8 cellular contexts compared by ENCODE assay signal in genomic region chr9:81690251-81690851, GRCh38. TPM values are rescaled to one million over a fixed set of nuclear protein-coding genes. Genes with fewer than 3 reads are reported as not detected.
DNase-seq lines count a peak whose midpoint lies in the region; ATAC-seq and TF ChIP-seq lines count a peak whose summit lies in the region.

No MANE protein-coding gene starts in this region.

- H3K4me1 ChIP-seq in lower lobe of right lung (peaks cover 40% of the 10 kb centered on the region), tibial nerve (peaks cover 0 to 35% (median 0%) of the 10 kb centered on the region in 4 donors)

- H3K27ac ChIP-seq in lower lobe of right lung (peak overlapping the region; percentile 82), tibial nerve (peak overlapping the region; percentile 67 to 97 (median 89))

- TF ChIP-seq CTCF in lower lobe of right lung (IDR thresholded peaks at IDR 0.05): no peak
- TF ChIP-seq CTCF in tibial nerve (IDR thresholded peaks at IDR 0.05): no peak

- H3K27me3 ChIP-seq in lower lobe of right lung (ENCODE audit: low read depth): no peaks in the 10 kb centered on the region
- no peaks in the 10 kb centered on the region for H3K27me3 ChIP-seq in tibial nerve

- DNase-seq in DMS79 treated with DMSO at 0.1 percent for 48 hours (lab: John Stamatoyannopoulos, UW) (peak; percentile 44), NCI-H2029 treated with DMSO at 0.1 percent for 48 hours (lab: John Stamatoyannopoulos, UW) (peak; percentile 32), cerebellar cortex (ENCODE audit: low spot score) (peak; percentile 36), lower lobe of right lung (peak; percentile 53), tibial nerve (ENCODE audit: low spot score in 2 of 2) (peak in 1 of 2 donors; percentile 16), D341Med (ENCODE audit: low spot score) (no peak)

- no peak for TF ChIP-seq POLR2A in tibial nerve (IDR thresholded peaks at IDR 0.05)

- WGBS in tibial nerve, 2 donors: 3 to 8% methylated on average over 23 of the region's 23 CpGs

- no peaks in the 10 kb centered on the region for H3K9me3 ChIP-seq in lower lobe of right lung
- H3K9me3 ChIP-seq in tibial nerve: no peaks in the 10 kb centered on the region

- peak overlapping the region; percentile 80 for H3K4me3 ChIP-seq in lower lobe of right lung
- peak overlapping the region; percentile 35 to 74 (median 66) for H3K4me3 ChIP-seq in tibial nerve

- TF ChIP-seq EP300 in tibial nerve (IDR thresholded peaks at IDR 0.05): no peak

- ATAC-seq in lower lobe of right lung (no peak), HG02610 (IDR thresholded peaks at IDR 0.05; ENCODE audit: unreplicated experiment) (no peak), HG02623 (IDR thresholded peaks at IDR 0.05; ENCODE audit: unreplicated experiment) (no peak)

- H3K36me3 ChIP-seq in lower lobe of right lung (no peaks in the 10 kb centered on the region), tibial nerve (no peaks in the 10 kb centered on the region)

- intact Hi-C loops in lower lobe of right lung (cut with DNase I): no loop called here

RNA-seq across cellular contexts. Expression of gene TLE1, which starts 1.0 kb away (rescaled TPM):
- 17.9 TPM for total RNA-seq in lower lobe of right lung
- 100 to 1,000 TPM in 2 of 4 donors, 10 to 100 TPM in 2; 81.8 to 107 (median 94.7) TPM for total RNA-seq in tibial nerve
